ENCODE assay signal across 22 cellular contexts in the genomic region with DNA sequence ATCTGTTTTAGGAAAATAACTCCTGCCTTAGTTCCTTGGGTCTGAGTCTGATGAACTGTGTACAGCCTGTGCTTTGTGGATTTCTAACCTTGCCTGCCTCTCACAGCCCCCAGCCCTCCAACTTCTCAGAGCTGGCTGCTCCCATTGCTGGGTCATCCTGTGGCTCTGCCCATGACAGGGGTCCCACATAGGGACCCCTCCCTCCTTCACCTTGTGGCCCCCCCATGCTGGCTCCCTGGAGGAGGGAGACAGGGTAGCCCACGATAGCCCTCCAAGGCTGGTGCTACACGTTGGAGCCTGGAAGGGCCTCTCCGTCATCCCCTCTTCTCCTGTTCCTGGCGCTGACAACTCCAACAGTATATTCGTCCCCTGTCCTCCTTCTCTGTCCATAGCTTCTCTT.
"Had no signal": no experiment of that assay in that cellular context is flagged by ENCODE, and none has a peak within 500 bp of the region (broad histone marks: within the 10 kb centered on the region; RNA-seq: fewer than 3 reads in every experiment).

No MANE protein-coding gene starts in this region.

- DNase-seq: activated naive CD4-positive, alpha-beta T cell; activated T-cell treated with anti-CD3 and anti-CD28 coated beads, Interleukin-2, amount 50 U/mL, for 1 hour; adrenal gland; brain microvascular endothelial cell; caudate nucleus; dermis blood vessel endothelial cell; effector CD8-positive, alpha-beta T cell; foreskin melanocyte; glutamatergic neuron; hippocampal formation; left ventricle myocardium superior; mammary epithelial cell; midbrain; right cardiac atrium; stimulated activated CD4-positive, alpha-beta T cell treated with anti-CD3 and anti-CD28 coated beads, Interleukin-2, amount 100 ng/mL, for 24 hours; stimulated activated naive B cell treated with anti-CD40 and anti-IgM and Interleukin-4, amounts not matched to agents 10 μg/mL and 1 μg/mL and 100 μg/mL, for 72 hours; T-helper 1 cell; T-helper 9 cell; testis had no signal

- ATAC-seq: left ventricle myocardium superior; right cardiac atrium; SK-N-SH treated with all-trans-retinoic acid at 6 μM for 48 hours; stimulated activated naive B cell treated with anti-CD40 and anti-IgM and Interleukin-4, amounts not matched to agents 10 μg/mL and 1 μg/mL and 100 μg/mL, for 72 hours; WTC11 had no signal

- H3K27ac Mint-ChIP-seq: activated naive CD8-positive, alpha-beta T cell; stimulated activated naive B cell treated with anti-CD40 and anti-IgM and Interleukin-4, amounts not matched to agents 10 μg/mL and 1 μg/mL and 100 μg/mL, for 72 hours; WTC11 had no signal

- H3K4me3 Mint-ChIP-seq: activated naive CD8-positive, alpha-beta T cell; stimulated activated naive B cell treated with anti-CD40 and anti-IgM and Interleukin-4, amounts not matched to agents 10 μg/mL and 1 μg/mL and 100 μg/mL, for 72 hours; WTC11 had no signal

- H3K36me3 Mint-ChIP-seq: activated naive CD8-positive, alpha-beta T cell; WTC11 had no signal

- H3K9me3 Mint-ChIP-seq: stimulated activated naive B cell treated with anti-CD40 and anti-IgM and Interleukin-4, amounts not matched to agents 10 μg/mL and 1 μg/mL and 100 μg/mL, for 72 hours; WTC11 had no signal
